1 cellular context compared by ENCODE assay signal in genomic region chr6:75605635-75606034, GRCh38.
TF ChIP-seq lines count a peak whose summit lies in the region.

No MANE protein-coding gene starts in this region.

TF ChIP-seq in HepG2, 621 proteins besides CTCF, POLR2A, EP300 and RAD21:
- no peak for TF ChIP-seq ZNF770 (CRISPR knock-in tag; IDR thresholded peaks at IDR 0.05)
- no peak for TF ChIP-seq FOXP1 (IDR thresholded peaks at IDR 0.05)
- no peak for TF ChIP-seq FOXP1 (CRISPR knock-in tag; IDR thresholded peaks at IDR 0.05)
- no peak for TF ChIP-seq ZNF496 (CRISPR knock-in tag; IDR thresholded peaks at IDR 0.05; ENCODE audit: insufficient replicate concordance)
- TF ChIP-seq ZNF281 (CRISPR knock-in tag; IDR thresholded peaks at IDR 0.05; ENCODE audit: borderline replicate concordance): no peak
- TF ChIP-seq ZNF225 (CRISPR knock-in tag; IDR thresholded peaks at IDR 0.05): no peak
- no peak for TF ChIP-seq ZMYM2 (CRISPR knock-in tag; IDR thresholded peaks at IDR 0.05)
- no peak for TF ChIP-seq HNRNPK (IDR thresholded peaks at IDR 0.05; ENCODE audit: low read depth, low read length, poor library complexity, severe bottlenecking)
- no peak for TF ChIP-seq CHD4 (IDR thresholded peaks at IDR 0.05; ENCODE audit: borderline replicate concordance, low read length)
- TF ChIP-seq JDP2 (CRISPR knock-in tag; IDR thresholded peaks at IDR 0.05; ENCODE audit: borderline replicate concordance): no peak
- no peak for TF ChIP-seq ARID5B (CRISPR knock-in tag; IDR thresholded peaks at IDR 0.05)
- no peak for TF ChIP-seq PRPF4 (IDR thresholded peaks at IDR 0.05; ENCODE audit: low read depth, low read length, poor library complexity, severe bottlenecking)
- TF ChIP-seq ZBTB3 (CRISPR knock-in tag; IDR thresholded peaks at IDR 0.05; ENCODE audit: borderline replicate concordance, low read depth): no peak
- TF ChIP-seq NFIB (CRISPR knock-in tag; IDR thresholded peaks at IDR 0.05; ENCODE audit: borderline replicate concordance): no peak
- TF ChIP-seq ZGPAT (CRISPR knock-in tag; IDR thresholded peaks at IDR 0.05): no peak
